Comparison of ENCODE assay signal across 1 cellular context in genomic region chr11:111623527-111624030, GRCh38.
A peak's percentile ranks its signal among the peaks of the same experiment; 100 is the strongest.
TF ChIP-seq lines count a peak whose summit lies in the region.

No MANE protein-coding gene starts in this region.

TF ChIP-seq in HepG2, 621 proteins besides CTCF, POLR2A, EP300 and RAD21 (continued from another document and continues in another):
- no peak for TF ChIP-seq AKNA (CRISPR knock-in tag; IDR thresholded peaks at IDR 0.05; ENCODE audit: borderline replicate concordance)
- TF ChIP-seq ZNF597 (CRISPR knock-in tag; IDR thresholded peaks at IDR 0.05) = no peak
- no peak for TF ChIP-seq MIER3 (CRISPR knock-in tag; IDR thresholded peaks at IDR 0.05; ENCODE audit: borderline replicate concordance)
- no peak for TF ChIP-seq ZNF33A (CRISPR knock-in tag; IDR thresholded peaks at IDR 0.05; ENCODE audit: borderline replicate concordance)
- no peak for TF ChIP-seq ZNF10 (CRISPR knock-in tag; IDR thresholded peaks at IDR 0.05; ENCODE audit: borderline replicate concordance, low read depth)
- no peak for TF ChIP-seq ZNF432 (CRISPR knock-in tag; IDR thresholded peaks at IDR 0.05; ENCODE audit: borderline replicate concordance)
- TF ChIP-seq ZBTB25 (CRISPR knock-in tag; IDR thresholded peaks at IDR 0.05) = no peak
- no peak for TF ChIP-seq U2AF2 (IDR thresholded peaks at IDR 0.05; ENCODE audit: low read depth, low read length)
- TF ChIP-seq SOX13 (IDR thresholded peaks at IDR 0.05) = 0 out of 2 replicates have a peak, but pooled peaks have one; percentile 23
- TF ChIP-seq SOX13 (CRISPR knock-in tag; conservative IDR thresholded peaks at IDR 0.05 in 1 of 2, IDR thresholded peaks at IDR 0.05 in 1 of 2) = peak in 1 of 2 experiments; percentile 86; a peak in 2 of 4 replicates
- TF ChIP-seq PRDM15 (CRISPR knock-in tag; IDR thresholded peaks at IDR 0.05) = no peak
- no peak for TF ChIP-seq SAFB2 (CRISPR knock-in tag; IDR thresholded peaks at IDR 0.05; ENCODE audit: borderline replicate concordance, low read depth)
- TF ChIP-seq PHB2 (IDR thresholded peaks at IDR 0.05; ENCODE audit: partially characterized antibody) = no peak
- TF ChIP-seq ZSCAN22 (CRISPR knock-in tag; IDR thresholded peaks at IDR 0.05) = no peak
- no peak for TF ChIP-seq ZNF703 (CRISPR knock-in tag; IDR thresholded peaks at IDR 0.05; ENCODE audit: borderline replicate concordance)
- no peak for TF ChIP-seq CENPX (CRISPR knock-in tag; IDR thresholded peaks at IDR 0.05)
- no peak for TF ChIP-seq MEF2D (CRISPR knock-in tag; IDR thresholded peaks at IDR 0.05)
- TF ChIP-seq ZGPAT (CRISPR knock-in tag; IDR thresholded peaks at IDR 0.05) = no peak
- no peak; the same call in 1 of the 2 replicates for TF ChIP-seq PAXIP1 (CRISPR knock-in tag; conservative IDR thresholded peaks at IDR 0.05)
- TF ChIP-seq NFIC (IDR thresholded peaks at IDR 0.05; ENCODE audit: low read length) = no peak
- TF ChIP-seq ZNF512 (CRISPR knock-in tag; IDR thresholded peaks at IDR 0.05) = no peak
- TF ChIP-seq ZNF737 (CRISPR knock-in tag; IDR thresholded peaks at IDR 0.05; ENCODE audit: borderline replicate concordance) = no peak
- TF ChIP-seq ZEB1 (IDR thresholded peaks at IDR 0.05; ENCODE audit: insufficient replicate concordance, low read depth) = no peak
- no peak for TF ChIP-seq KLF9 (CRISPR knock-in tag; IDR thresholded peaks at IDR 0.05; ENCODE audit: low read depth)
- peak; percentile 77; the same call in 1 of the 2 replicates for TF ChIP-seq ZSCAN5A (CRISPR knock-in tag; IDR thresholded peaks at IDR 0.05; ENCODE audit: borderline replicate concordance)
- no peak for TF ChIP-seq RXRA (CRISPR knock-in tag; IDR thresholded peaks at IDR 0.05)
- no peak for TF ChIP-seq DR1 (CRISPR knock-in tag; IDR thresholded peaks at IDR 0.05)
- no peak for TF ChIP-seq RCOR2 (CRISPR knock-in tag; IDR thresholded peaks at IDR 0.05)
- no peak for TF ChIP-seq ZNF230 (CRISPR knock-in tag; IDR thresholded peaks at IDR 0.05)
- no peak for TF ChIP-seq ZNF44 (CRISPR knock-in tag; IDR thresholded peaks at IDR 0.05)
- no peak for TF ChIP-seq ZNF691 (CRISPR knock-in tag; IDR thresholded peaks at IDR 0.05; ENCODE audit: borderline replicate concordance, low read depth)
- no peak for TF ChIP-seq ZNF20 (CRISPR knock-in tag; IDR thresholded peaks at IDR 0.05)
- TF ChIP-seq ZBTB21 (CRISPR knock-in tag; IDR thresholded peaks at IDR 0.05) = no peak
- no peak for TF ChIP-seq NONO (IDR thresholded peaks at IDR 0.05)
- no peak for TF ChIP-seq NONO (CRISPR knock-in tag; conservative IDR thresholded peaks at IDR 0.05)
- no peak for TF ChIP-seq AKAP8 (CRISPR knock-in tag; IDR thresholded peaks at IDR 0.05)
- TF ChIP-seq ZMYM4 (CRISPR knock-in tag; IDR thresholded peaks at IDR 0.05) = peak; percentile 98
- TF ChIP-seq ZNF383 (CRISPR knock-in tag; IDR thresholded peaks at IDR 0.05; ENCODE audit: borderline replicate concordance) = no peak
- no peak for TF ChIP-seq ZBTB26 (CRISPR knock-in tag; IDR thresholded peaks at IDR 0.05; ENCODE audit: borderline replicate concordance)
- 0 out of 2 replicates have a peak, but pooled peaks have one; percentile 51 for TF ChIP-seq REPIN1 (CRISPR knock-in tag; IDR thresholded peaks at IDR 0.05; ENCODE audit: borderline replicate concordance, low read depth)
